15 cellular contexts compared by ENCODE assay signal in the genomic region with DNA sequence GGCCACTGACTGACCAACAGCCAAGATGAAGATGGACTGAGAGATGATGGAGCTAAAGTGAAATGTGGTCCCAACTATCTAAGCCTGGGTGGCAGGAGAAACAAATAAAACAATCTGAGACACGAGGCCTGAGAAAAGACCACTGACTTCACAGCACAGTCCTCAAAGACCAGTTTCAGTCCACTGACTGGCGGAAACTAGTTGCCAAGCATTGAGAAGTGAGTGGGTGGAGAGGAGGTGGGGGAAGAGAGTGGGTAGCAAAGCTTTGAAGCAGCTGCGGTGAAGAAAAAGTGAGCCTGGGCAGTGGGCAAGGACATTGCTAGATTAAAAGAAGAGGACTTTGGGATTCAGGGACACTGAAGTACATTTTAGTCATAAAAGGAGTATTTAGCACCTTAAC. TPM values are rescaled to one million over a fixed set of nuclear protein-coding genes. Genes with fewer than 3 reads are reported as not detected.
DNase-seq lines count a peak whose midpoint lies in the region; ATAC-seq and TF ChIP-seq lines count a peak whose summit lies in the region.
"Had no signal": no experiment of that assay in that cellular context is flagged by ENCODE, and none has a peak within 500 bp of the region (broad histone marks: within the 10 kb centered on the region; RNA-seq: fewer than 3 reads in every experiment).

No MANE protein-coding gene starts in this region.

- peaks cover 6% of the 10 kb centered on the region for H3K36me3 Mint-ChIP-seq in HFFc6 (ENCODE audit: low read depth)

- peaks cover 35% of the 10 kb centered on the region for H3K9me3 Mint-ChIP-seq in HFFc6

- no peak overlapping the region for H3K4me3 Mint-ChIP-seq in HFFc6

- intact Hi-C loops in mucosa of descending colon (cut with DNase I, micrococcal nuclease) = no loop called here

- no peaks in the 10 kb centered on the region for H3K4me1 Mint-ChIP-seq in HFFc6 (ENCODE audit: low read depth)

- H3K9me3 ChIP-seq in mucosa of descending colon = no peaks in the 10 kb centered on the region
- H3K9me3 ChIP-seq: ascending aorta had no signal

- no peaks in the 10 kb centered on the region for H3K36me3 ChIP-seq in mucosa of descending colon (ENCODE audit: low read depth)
- H3K36me3 ChIP-seq: ascending aorta had no signal

- TF ChIP-seq CTCF in mucosa of descending colon (IDR thresholded peaks at IDR 0.05) = no peak
- no peak for TF ChIP-seq CTCF in HFFc6 (IDR thresholded peaks at IDR 0.05)

- peaks cover 2% of the 10 kb centered on the region; the same call in 1 of the 2 replicates for H3K27me3 Mint-ChIP-seq in HFFc6 (ENCODE audit: insufficient read depth)

- H3K4me1 ChIP-seq in mucosa of descending colon (ENCODE audit: low read depth) = no peaks in the 10 kb centered on the region
- H3K4me1 ChIP-seq: ascending aorta had no signal

- H3K4me3 ChIP-seq in mucosa of descending colon = no peak overlapping the region
- H3K4me3 ChIP-seq: ascending aorta, SK-N-MC had no signal

- no peak overlapping the region for H3K27ac Mint-ChIP-seq in HFFc6

- peak; percentile 43 for ATAC-seq in GM18868 (IDR thresholded peaks at IDR 0.05; ENCODE audit: unreplicated experiment)
- peak; percentile 35 for ATAC-seq in GM21576 (IDR thresholded peaks at IDR 0.05; ENCODE audit: unreplicated experiment)
- ATAC-seq in HG03159 (IDR thresholded peaks at IDR 0.05; ENCODE audit: unreplicated experiment) = peak; percentile 30
- peak; percentile 41 for ATAC-seq in mucosa of descending colon

- DNase-seq in mucosa of descending colon (no peak), HFFc6 (no peak), iPS-NIHi11 (ENCODE audit: low spot score) (no peak), DMS 273 treated with DMSO at 0.1 percent for 48 hours (lab: John Stamatoyannopoulos, UW) (no peak)
- DNase-seq in stimulated activated CD4-positive, alpha-beta T cell treated with anti-CD3 and anti-CD28 coated beads, Interleukin-4, amount 100 ng/mL, for 24 hours = no peak
- DNase-seq: Calu3 had no signal

RNA-seq across cellular contexts. Expression of a gene that starts 1.9 kb away (rescaled TPM):
- total RNA-seq in mucosa of descending colon = 1 to 10 TPM in 2 of 3 donors, not detected in 1; 1.1 to 2.2 TPM
- not detected for total RNA-seq in HFFc6 (2021; fragmentation: NEBNext Ultra II Directional; extraction: Animal tissue kit (Norgen Biotek cat#: 25700))
- total RNA-seq: ascending aorta, Calu3, myocyte, NCI-H460 had no signal

RNA-seq across cellular contexts. Expression of a gene that starts 28.2 kb away (rescaled TPM):
- total RNA-seq in mucosa of descending colon = not detected
- total RNA-seq in HFFc6 (2021; fragmentation: NEBNext Ultra II Directional; extraction: Animal tissue kit (Norgen Biotek cat#: 25700)) = not detected
- total RNA-seq: activated CD8-positive, alpha-beta memory T cell treated with anti-CD3 and anti-CD28 coated beads for 36 hours; ascending aorta; Calu3; myocyte; NCI-H460; skeletal muscle tissue had no signal

RNA-seq across cellular contexts. Expression of a gene that starts 35.0 kb away (rescaled TPM):
- 1,000 to 10,000 TPM in 1 of 3 donors, 100 to 1,000 TPM in 2; 411 to 1,262 (median 644) TPM for total RNA-seq in mucosa of descending colon
- total RNA-seq in HFFc6 (2021; fragmentation: NEBNext Ultra II Directional; extraction: Animal tissue kit (Norgen Biotek cat#: 25700)) = under 1 TPM in 1 of 6 experiments, not detected in 5; 0.18 TPM
- total RNA-seq: activated CD8-positive, alpha-beta memory T cell treated with anti-CD3 and anti-CD28 coated beads for 36 hours; ascending aorta; Calu3; NCI-H460; skeletal muscle tissue had no signal

RNA-seq across cellular contexts. Expression of a gene that starts 57.6 kb away (rescaled TPM):
- total RNA-seq in mucosa of descending colon = not detected
- total RNA-seq in HFFc6 (2021; fragmentation: NEBNext Ultra II Directional; extraction: Animal tissue kit (Norgen Biotek cat#: 25700)) = not detected
- total RNA-seq: activated CD8-positive, alpha-beta memory T cell treated with anti-CD3 and anti-CD28 coated beads for 36 hours; ascending aorta; Calu3; myocyte; NCI-H460; skeletal muscle tissue had no signal

Comparison
In these comparisons a context has a peak if more than half of its experiments do, and no peak if none do; other contexts are left out.
1. RNA of a gene that starts 35.0 kb away (total RNA-seq): 411 to 1,262 TPM in mucosa of descending colon; 0.18 TPM in HFFc6; every median in the first group is over 100 times any median in the second.
2. Peak in every context shown above with its lines, with median percentiles within 50 percentile points of each other: ATAC-seq.